ENCODE assay signal across 33 cellular contexts in the genomic region with DNA sequence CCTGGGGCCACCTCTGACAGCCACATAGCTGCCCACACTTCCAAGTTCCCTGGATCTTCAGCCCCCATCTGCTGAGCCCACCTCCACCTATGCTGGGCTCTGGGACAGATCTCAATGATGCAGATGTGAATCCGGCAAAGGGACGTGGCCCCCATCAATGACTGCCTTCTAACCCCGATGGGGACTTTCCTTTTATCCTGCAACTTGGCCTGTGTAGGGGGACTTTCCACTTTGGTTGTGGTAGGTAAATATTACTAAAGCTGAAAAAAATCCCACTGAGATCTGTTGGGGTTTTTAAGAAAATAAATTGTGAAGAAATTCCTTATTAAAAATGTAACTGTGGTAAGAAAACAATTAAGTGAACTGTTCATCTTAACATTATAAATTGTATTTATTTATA. TPM values are rescaled to one million over a fixed set of nuclear protein-coding genes. Genes with fewer than 3 reads are reported as not detected.
"Had no signal": no experiment of that assay in that cellular context is flagged by ENCODE, and none has a peak within 500 bp of the region (broad histone marks: within the 10 kb centered on the region; RNA-seq: fewer than 3 reads in every experiment).

No MANE protein-coding gene starts in this region.

- H3K27ac ChIP-seq: brain microvascular endothelial cell, gastroesophageal sphincter, lower lobe of right lung, right atrium auricular region, testis, uterus had no signal

- DNase-seq: activated CD4-positive, alpha-beta T cell treated with anti-CD3 and anti-CD28 coated beads for 1 hour; activated CD4-positive, alpha-beta T cell treated with anti-CD3 and anti-CD28 coated beads, Interleukin-2, amount 50 U/mL, for 1 hour; activated effector memory CD4-positive, alpha-beta T cell treated with Interleukin-2 at 50 U/mL for 16 hours; activated naive CD4-positive, alpha-beta T cell treated with Interleukin-2 at 50 U/mL for 16 hours; activated T-cell treated with anti-CD3 and anti-CD28 coated beads for 4 hours; activated T-cell treated with anti-CD3 and anti-CD28 coated beads, Interleukin-2, amount 50 U/mL, for 72 hours; brain microvascular endothelial cell; cortex of kidney; head of caudate nucleus; hippocampal formation; kidney; lower lobe of right lung; mesendoderm; mucosa of descending colon; stimulated activated CD4-positive, alpha-beta T cell treated with anti-CD3 and anti-CD28 coated beads, Interleukin-1b, Interleukin-23, amount 100 ng/mL, for 48 hours; stimulated activated CD4-positive, alpha-beta T cell treated with anti-CD3 and anti-CD28 coated beads, Interleukin-4, amount 100 ng/mL, for 4 hours; stimulated activated CD8-positive, alpha-beta memory T cell treated with anti-CD3 and anti-CD28 coated beads, Interleukin-4, amount 100 ng/mL, for 48 hours; T-helper 2 cell; testis; uterus had no signal

- H3K4me3 ChIP-seq: gastroesophageal sphincter, lower lobe of right lung, mucosa of descending colon, right atrium auricular region, smooth muscle cell, testis, uterus had no signal

RNA-seq across cellular contexts. Expression of gene ASPDH, which starts 20.8 kb away (rescaled TPM):
- total RNA-seq: activated T-cell treated with anti-CD3 and anti-CD28 coated beads, Interleukin-2, amount 50 U/mL, for 72 hours; astrocyte; cardiac septum; endothelial cell of umbilical vein; fibroblast of lung; fibroblast of villous mesenchyme; gastroesophageal sphincter; kidney; lower lobe of right lung; mucosa of descending colon; myocyte; natural killer cell treated with Interleukin-12 subunit alpha and Interleukin-12 subunit beta and Interleukin-15 and Interleukin-18, amount 100 ng/mL, for 72 hours; omental fat pad; pulmonary artery endothelial cell; right atrium auricular region; smooth muscle cell; testis; uterus; WTC11 had no signal

RNA-seq across cellular contexts. Expression of gene JOSD2, which starts 23.5 kb away (rescaled TPM):
- total RNA-seq: astrocyte had no signal

RNA-seq across cellular contexts. Expression of gene LRRC4B, which starts 33.8 kb away (rescaled TPM):
- total RNA-seq: astrocyte; endothelial cell of umbilical vein; fibroblast of villous mesenchyme; myocyte; natural killer cell treated with Interleukin-12 subunit alpha and Interleukin-12 subunit beta and Interleukin-15 and Interleukin-18, amount 100 ng/mL, for 72 hours had no signal

RNA-seq across cellular contexts. Expression of gene GARIN5A, which starts 57.8 kb away (rescaled TPM):
- total RNA-seq: astrocyte, fibroblast of villous mesenchyme, pulmonary artery endothelial cell had no signal

RNA-seq across cellular contexts. Expression of gene EMC10, which starts 58.2 kb away (rescaled TPM):
- total RNA-seq: astrocyte had no signal
